Comparison of ENCODE assay signal across 8 cellular contexts in the genomic region with DNA sequence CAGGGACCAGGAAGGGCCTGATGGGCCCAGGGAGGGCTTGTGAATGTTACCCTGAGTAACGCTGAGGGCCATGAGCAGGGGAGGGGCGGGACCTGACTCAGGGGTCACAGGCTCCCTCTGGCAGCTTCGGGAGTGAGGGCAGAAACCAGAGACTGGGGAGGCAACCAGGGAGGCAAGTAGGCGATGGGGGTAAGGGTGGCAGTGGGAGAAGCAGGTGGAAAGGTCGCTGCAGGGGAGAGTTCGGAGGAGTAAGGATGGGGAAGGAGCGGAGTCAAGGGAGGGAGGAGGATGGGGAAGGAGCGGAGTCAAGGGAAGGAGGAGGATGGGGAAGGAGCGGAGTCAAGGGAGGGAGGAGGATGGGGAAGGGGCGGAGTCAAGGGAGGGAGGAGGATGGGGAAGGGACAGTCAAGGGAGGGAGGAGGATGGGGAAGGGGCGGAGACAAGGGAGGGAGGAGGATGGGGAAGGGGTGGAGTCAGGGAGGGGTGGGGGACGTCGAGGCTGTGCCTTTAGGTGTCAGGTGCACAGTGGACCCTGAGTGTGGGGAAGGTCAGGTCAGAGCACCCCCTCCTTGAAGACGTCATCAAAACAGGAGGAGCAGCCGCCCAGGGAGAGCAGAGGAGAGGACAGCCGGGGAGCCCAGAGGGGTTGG. TPM values are rescaled to one million over a fixed set of nuclear protein-coding genes. Genes with fewer than 3 reads are reported as not detected.
DNase-seq lines count a peak whose midpoint lies in the region; ATAC-seq and TF ChIP-seq lines count a peak whose summit lies in the region.

No MANE protein-coding gene starts in this region.

- peak overlapping the region; percentile 81 for H3K4me2 ChIP-seq in PC-3 (ENCODE audit: low read length)

- peak overlapping the region; percentile 60 for H3K4me3 Mint-ChIP-seq in nephron progenitor cell

- no peaks in the 10 kb centered on the region for H3F3A ChIP-seq in PC-3 (ENCODE audit: low read length, unreplicated experiment)

- POLR2A ChIA-PET in PC-3 (lab: Charles Lee; ENCODE audit: unreplicated experiment), result no interaction called here

- H3K9me3 Mint-ChIP-seq in nephron progenitor cell, result no peaks in the 10 kb centered on the region

- WGBS in esophagus muscularis mucosa, result 15% methylated on average over 16 of the region's 16 CpGs

- BruUV-seq in PC-3 (replicated peaks; lab: Mats Ljungman, UMichigan), result no TSS peak

- DNase-seq in EH (ENCODE audit: low read depth) (peak; percentile 86), PC-3 (peak; percentile 84), esophagus muscularis mucosa (ENCODE audit: extremely low spot score) (peak; percentile 94), nephron progenitor cell (peak; percentile 44)
- DNase-seq in activated effector memory CD4-positive, alpha-beta T cell treated with Interleukin-2 at 50 U/mL for 16 hours, result no peak

- peaks cover 23% of the 10 kb centered on the region for H3K4me1 ChIP-seq in PC-3 (ENCODE audit: insufficient read depth, low read length)
- H3K4me1 ChIP-seq in esophagus muscularis mucosa, result peaks cover 3 to 19% (median 14%) of the 10 kb centered on the region in 4 donors

- H3K4me1 Mint-ChIP-seq in nephron progenitor cell, result peaks cover 18% of the 10 kb centered on the region

- peaks cover 4% of the 10 kb centered on the region for H3K36me3 Mint-ChIP-seq in nephron progenitor cell (ENCODE audit: low read depth)

- H3K9me3 ChIP-seq in PC-3 (ENCODE audit: low read length) (no peaks in the 10 kb centered on the region), esophagus muscularis mucosa (no peaks in the 10 kb centered on the region)

- H3K9me2 ChIP-seq in PC-3 (replicated peaks; ENCODE audit: low read length), result no peaks in the 10 kb centered on the region

- TF ChIP-seq EP300 in esophagus muscularis mucosa (IDR thresholded peaks at IDR 0.05), result no peak

- peak overlapping the region; percentile 62 for H3K4me3 ChIP-seq in PC-3 (ENCODE audit: low read length)
- peak overlapping the region in 2 of 4 donors; percentile 25 for H3K4me3 ChIP-seq in esophagus muscularis mucosa

- no peak for TF ChIP-seq POLR2A in esophagus muscularis mucosa (IDR thresholded peaks at IDR 0.05; ENCODE audit: low read depth)

- H4K20me1 ChIP-seq in PC-3 (ENCODE audit: low read length), result no peaks in the 10 kb centered on the region

- TF ChIP-seq CTCF in PC-3 (conservative IDR thresholded peaks at IDR 0.05; ENCODE audit: low read depth, low read length), result no peak
- no peak for TF ChIP-seq CTCF in esophagus muscularis mucosa (IDR thresholded peaks at IDR 0.05)
- TF ChIP-seq CTCF in nephron progenitor cell (IDR thresholded peaks at IDR 0.05), result no peak

- H3K9ac ChIP-seq in PC-3 (ENCODE audit: low read length), result peak overlapping the region; percentile 68

- H3K27me3 ChIP-seq in PC-3 (ENCODE audit: low read length) (no peaks in the 10 kb centered on the region), esophagus muscularis mucosa (peaks cover 0 to 89% (median 12%) of the 10 kb centered on the region in 4 donors)

- no peaks in the 10 kb centered on the region for H3K36me3 ChIP-seq in PC-3 (ENCODE audit: low read depth, low read length)
- no peaks in the 10 kb centered on the region for H3K36me3 ChIP-seq in esophagus muscularis mucosa

- H3K27me3 Mint-ChIP-seq in nephron progenitor cell (ENCODE audit: low read depth, poor library complexity), result peaks cover 50% of the 10 kb centered on the region

- no peaks in the 10 kb centered on the region for H3K79me2 ChIP-seq in PC-3 (ENCODE audit: low read length)

- intact Hi-C loops in PC-3 (cut with micrococcal nuclease), result loop anchor here (2.0 to 5.0 kb wide), 3 partner anchors 17 to 267 kb away; partner anchors contain the start of genes PGLS and RPL18A
- intact Hi-C loops in esophagus muscularis mucosa (cut with DNase I), result no loop called here

- ATAC-seq in PC-3 (peak; percentile 16), HG03039 (IDR thresholded peaks at IDR 0.05; ENCODE audit: unreplicated experiment) (no peak), GM19455 (IDR thresholded peaks at IDR 0.05; ENCODE audit: unreplicated experiment) (no peak)
- no peak for ATAC-seq in activated CD4-positive, CD25-positive, alpha-beta regulatory T cell treated with anti-CD3 and anti-CD28 coated beads, Interleukin-2, amount 50 U/mL, for 24 hours

- no peak overlapping the region for H3K27ac Mint-ChIP-seq in nephron progenitor cell

- CTCF ChIA-PET in PC-3 (lab: Charles Lee), result no interaction called here

- H3K27ac ChIP-seq in PC-3 (ENCODE audit: low read length) (peak overlapping the region; percentile 56), esophagus muscularis mucosa (replicated peaks in 1 of 4) (no peak overlapping the region)

- H2AFZ ChIP-seq in PC-3 (ENCODE audit: low read length), result peak overlapping the region; percentile 87

RNA-seq across cellular contexts. Expression of gene B3GNT3, which starts 15.5 kb away (rescaled TPM):
- total RNA-seq in PC-3 (2014; rRNA removed) (39.5 and 41.7 TPM in 2 replicates), esophagus muscularis mucosa (under 1 TPM; 0.33 to 0.84 (median 0.62) TPM)

RNA-seq across cellular contexts. Expression of gene FCHO1, which starts 28.1 kb away (rescaled TPM):
- total RNA-seq in PC-3 (2014; rRNA removed) (21.0 and 29.5 TPM in 2 replicates), esophagus muscularis mucosa (1 to 10 TPM; 1.6 to 2.9 (median 1.9) TPM)

RNA-seq across cellular contexts. Expression of gene INSL3, which starts 41.9 kb away (rescaled TPM):
- not detected in 2 replicates for total RNA-seq in PC-3 (2014; rRNA removed)
- total RNA-seq in esophagus muscularis mucosa, result not detected

Comparison
In these comparisons a context has a peak if more than half of its experiments do, and no peak if none do; other contexts are left out.
1. RNA of gene B3GNT3, which starts 15.5 kb away (total RNA-seq): 39.5 to 41.7 TPM in PC-3; 0.33 to 0.84 TPM in esophagus muscularis mucosa; every median in the first group is over 10 times any median in the second.